Comparison of ENCODE assay signal across 8 cellular contexts in genomic region chr17:81682565-81683207, GRCh38. TPM values are rescaled to one million over a fixed set of nuclear protein-coding genes. Genes with fewer than 3 reads are reported as not detected.
DNase-seq lines count a peak whose midpoint lies in the region; ATAC-seq and TF ChIP-seq lines count a peak whose summit lies in the region.

No MANE protein-coding gene starts in this region.

- H3K27me3 ChIP-seq in ascending aorta, result no peaks in the 10 kb centered on the region
- H3K27me3 ChIP-seq in lower lobe of right lung (ENCODE audit: low read depth), result no peaks in the 10 kb centered on the region

- H3K36me3 ChIP-seq in HEK293 (ENCODE audit: control insufficient read depth in 2 of 2, insufficient read depth in 1 of 2, low read length in 2 of 2), result peaks cover 6 to 43% of the 10 kb centered on the region in 2 experiments; a peak in 2 of 3 replicates
- peaks cover 17 to 20% of the 10 kb centered on the region in 2 donors for H3K36me3 ChIP-seq in ascending aorta
- H3K36me3 ChIP-seq in lower lobe of right lung, result peaks cover 26% of the 10 kb centered on the region

- POLR2A ChIA-PET in HEK293 (lab: Yijun Ruan, JAX), result interaction anchor here (0.5 to 6.6 kb wide), 17 partner anchors 11 to 244 kb away, joined by 3 to 109 read pairs (median 7); partner anchors contain the start of genes ACTG1, CCDC137, MRPL12 and OXLD1

- H3K9me3 ChIP-seq in HEK293 (ENCODE audit: control insufficient read depth, insufficient read depth, low read depth, low read length) (no peaks in the 10 kb centered on the region), ascending aorta (no peaks in the 10 kb centered on the region), lower lobe of right lung (no peaks in the 10 kb centered on the region)

- TF ChIP-seq CTCF in 22Rv1 (IDR thresholded peaks at IDR 0.05) (no peak), HEK293 (tag by site-specific recombination; IDR thresholded peaks at IDR 0.05) (no peak), ascending aorta (IDR thresholded peaks at IDR 0.05) (no peak), lower lobe of right lung (IDR thresholded peaks at IDR 0.05) (no peak)

- intact Hi-C loops in ascending aorta (cut with DNase I) (loop anchor here (1.0 kb wide), 2 partner anchors 16 to 21 kb away; partner anchors contain the start of genes CCDC137, MRPL12 and OXLD1), lower lobe of right lung (cut with DNase I) (no loop called here)

- DNase-seq in ascending aorta (ENCODE audit: low spot score in 2 of 2) (no peak), lower lobe of right lung (no peak), iPS-NIHi11 (ENCODE audit: low spot score) (no peak), DMS114 treated with DMSO at 0.1 percent for 48 hours (lab: John Stamatoyannopoulos, UW; ENCODE audit: unreplicated experiment) (no peak)

- CTCF ChIA-PET in HEK293 (lab: Yijun Ruan, JAX), result interaction anchor here (0.6 to 2.2 kb wide), 8 partner anchors 11 to 417 kb away, joined by 3 to 9 read pairs (median 4); no protein-coding TSS in a partner anchor

- H3K4me1 ChIP-seq in HEK293 (ENCODE audit: control insufficient read depth, insufficient read depth, low read length), result peaks cover 4% of the 10 kb centered on the region
- H3K4me1 ChIP-seq in ascending aorta, result peaks cover 14 to 20% of the 10 kb centered on the region in 2 donors
- peaks cover 29% of the 10 kb centered on the region for H3K4me1 ChIP-seq in lower lobe of right lung

- H3K4me3 ChIP-seq in HEK293 (ENCODE audit: low read depth, low read length) (peak overlapping the region; percentile 92), ascending aorta (peak overlapping the region; percentile 66 to 84), lower lobe of right lung (peak overlapping the region; percentile 98)

- H3K27ac ChIP-seq in 22Rv1, result peak overlapping the region; percentile 72
- peak overlapping the region; percentile 82 for H3K27ac ChIP-seq in HEK293 (ENCODE audit: extremely low read depth, low read depth, low read length)
- peak overlapping the region in 1 of 2 donors; percentile 63 for H3K27ac ChIP-seq in ascending aorta
- H3K27ac ChIP-seq in lower lobe of right lung, result peak overlapping the region; percentile 93

- ATAC-seq in lower lobe of right lung (no peak), HG03196 (IDR thresholded peaks at IDR 0.05; ENCODE audit: unreplicated experiment) (no peak), HG03175 (IDR thresholded peaks at IDR 0.05; ENCODE audit: unreplicated experiment) (no peak)

TF ChIP-seq in HEK293, 187 proteins besides CTCF, POLR2A, EP300 and RAD21:
- TF ChIP-seq ZNF433 (tag by site-specific recombination; IDR thresholded peaks at IDR 0.05; ENCODE audit: low read depth) (no peak), ZIC2 (tag by site-specific recombination; IDR thresholded peaks at IDR 0.05) (peak; percentile 64)

RNA-seq across cellular contexts. Expression of gene ARL16, which starts 0.9 kb away (rescaled TPM):
- 21.0 TPM for total RNA-seq in ascending aorta
- total RNA-seq in lower lobe of right lung, result 19.0 TPM

RNA-seq across cellular contexts. Expression of gene HGS, which starts 1.1 kb away (rescaled TPM):
- total RNA-seq in ascending aorta (211 TPM), lower lobe of right lung (92.0 TPM)

RNA-seq across cellular contexts. Expression of gene CCDC137, which starts 16.1 kb away (rescaled TPM):
- total RNA-seq in ascending aorta (15.8 TPM), lower lobe of right lung (12.8 TPM)

RNA-seq across cellular contexts. Expression of gene OXLD1, which starts 16.3 kb away (rescaled TPM):
- total RNA-seq in ascending aorta (96.1 TPM), lower lobe of right lung (29.7 TPM)

RNA-seq across cellular contexts. Expression of gene MRPL12, which starts 20.5 kb away (rescaled TPM):
- total RNA-seq in ascending aorta, result 21.8 TPM
- total RNA-seq in lower lobe of right lung, result 35.0 TPM
